Comparison of ENCODE assay signal across 1 cellular context in the genomic region with DNA sequence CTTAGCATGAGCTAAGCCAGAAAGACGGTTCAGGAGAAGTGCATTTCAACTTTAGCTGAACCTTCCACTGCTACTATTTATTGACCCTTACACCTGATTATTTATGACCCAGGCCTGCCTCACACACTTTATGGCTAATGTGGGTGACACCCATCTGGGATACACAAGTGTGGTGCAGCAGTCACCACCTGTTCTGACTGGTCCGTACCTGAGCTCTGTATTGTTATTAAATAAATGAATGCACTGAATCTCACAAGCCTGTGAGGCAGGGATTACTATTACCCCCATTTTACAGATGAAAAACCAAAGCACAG.
TF ChIP-seq lines count a peak whose summit lies in the region.

No MANE protein-coding gene starts in this region.

TF ChIP-seq in WTC11, 78 proteins besides CTCF, POLR2A, EP300 and RAD21 (continued from another document):
- TF ChIP-seq ARID4B (CRISPR knock-in tag; IDR thresholded peaks at IDR 0.05; ENCODE audit: borderline replicate concordance) (no peak), RORB (CRISPR knock-in tag; IDR thresholded peaks at IDR 0.05) (no peak), CBFB (CRISPR knock-in tag; IDR thresholded peaks at IDR 0.05; ENCODE audit: low read depth) (no peak)
- TF ChIP-seq, protein P1, sequence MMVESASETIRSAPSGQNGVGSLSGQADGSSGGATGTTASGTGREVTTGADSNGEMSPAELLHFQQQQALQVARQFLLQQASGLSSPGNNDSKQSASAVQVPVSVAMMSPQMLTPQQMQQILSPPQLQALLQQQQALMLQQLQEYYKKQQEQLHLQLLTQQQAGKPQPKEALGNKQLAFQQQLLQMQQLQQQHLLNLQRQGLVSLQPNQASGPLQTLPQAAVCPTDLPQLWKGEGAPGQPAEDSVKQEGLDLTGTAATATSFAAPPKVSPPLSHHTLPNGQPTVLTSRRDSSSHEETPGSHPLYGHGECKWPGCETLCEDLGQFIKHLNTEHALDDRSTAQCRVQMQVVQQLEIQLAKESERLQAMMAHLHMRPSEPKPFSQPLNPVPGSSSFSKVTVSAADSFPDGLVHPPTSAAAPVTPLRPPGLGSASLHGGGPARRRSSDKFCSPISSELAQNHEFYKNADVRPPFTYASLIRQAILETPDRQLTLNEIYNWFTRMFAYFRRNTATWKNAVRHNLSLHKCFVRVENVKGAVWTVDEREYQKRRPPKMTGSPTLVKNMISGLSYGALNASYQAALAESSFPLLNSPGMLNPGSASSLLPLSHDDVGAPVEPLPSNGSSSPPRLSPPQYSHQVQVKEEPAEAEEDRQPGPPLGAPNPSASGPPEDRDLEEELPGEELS (CRISPR knock-in tag; IDR thresholded peaks at IDR 0.05), result no peak
TF ChIP-seq in WTC11: peak in this region for 0.
